13 cellular contexts compared by ENCODE assay signal in the genomic region with DNA sequence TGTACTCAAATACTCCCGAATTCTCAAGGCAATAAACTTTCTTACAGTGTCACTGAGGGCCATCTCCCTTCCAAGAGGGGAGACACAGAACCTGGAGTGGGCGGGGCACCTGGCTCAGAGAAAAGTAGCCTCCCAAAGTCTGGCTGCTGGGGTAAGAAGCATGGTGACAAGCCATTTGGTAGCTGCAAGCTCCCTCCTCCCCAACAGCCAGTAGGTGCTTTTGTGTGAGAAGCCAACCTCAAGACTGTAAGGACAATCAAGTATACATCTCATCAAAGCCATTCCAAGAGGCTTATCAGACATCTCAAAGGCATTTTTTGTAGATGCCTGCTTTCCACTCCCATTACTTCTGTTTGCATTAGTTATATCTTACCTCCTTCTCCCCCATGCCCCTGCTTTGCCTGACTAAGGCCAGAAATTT. TPM values are rescaled to one million over a fixed set of nuclear protein-coding genes. Genes with fewer than 3 reads are reported as not detected.
DNase-seq lines count a peak whose midpoint lies in the region; ATAC-seq and TF ChIP-seq lines count a peak whose summit lies in the region.
"Had no signal": no experiment of that assay in that cellular context is flagged by ENCODE, and none has a peak within 500 bp of the region (broad histone marks: within the 10 kb centered on the region; RNA-seq: fewer than 3 reads in every experiment).

No MANE protein-coding gene starts in this region.

- ATAC-seq in sciatic nerve (no peak), HG03521 (IDR thresholded peaks at IDR 0.05; ENCODE audit: unreplicated experiment) (no peak), GM18498 (IDR thresholded peaks at IDR 0.05; ENCODE audit: unreplicated experiment) (no peak), HG03432 (IDR thresholded peaks at IDR 0.05; ENCODE audit: unreplicated experiment) (no peak)
- no peak for ATAC-seq in naive thymus-derived CD4-positive, alpha-beta T cell

- no peak overlapping the region for H3K27ac Mint-ChIP-seq in Calu3 (ENCODE audit: unreplicated experiment)
- no peak overlapping the region for H3K27ac Mint-ChIP-seq in naive thymus-derived CD4-positive, alpha-beta T cell
- H3K27ac Mint-ChIP-seq: activated CD4-positive, alpha-beta T cell treated with anti-CD3 and anti-CD28 coated beads, Interleukin-2, amount 10 ng/mL, durations not matched to agents 24 days and 14 days had no signal

- H3K9ac ChIP-seq in iPS-20b (ENCODE audit: low read depth, low read length): 0 out of 2 replicates have a peak overlapping the region, but pooled peaks have one; percentile 14

- H3K9me3 Mint-ChIP-seq in Calu3 (ENCODE audit: low read depth, unreplicated experiment): no peaks in the 10 kb centered on the region
- no peaks in the 10 kb centered on the region for H3K9me3 Mint-ChIP-seq in naive thymus-derived CD4-positive, alpha-beta T cell
- H3K9me3 Mint-ChIP-seq: activated CD4-positive, alpha-beta T cell treated with anti-CD3 and anti-CD28 coated beads, Interleukin-2, amount 10 ng/mL, durations not matched to agents 24 days and 14 days; IgD-negative memory B cell had no signal

- DNase-seq in Calu3: no peak
- no peak for DNase-seq in ascending aorta (ENCODE audit: low spot score in 2 of 2)
- DNase-seq in sciatic nerve (ENCODE audit: low spot score): peak; percentile 61
- DNase-seq in naive thymus-derived CD4-positive, alpha-beta T cell: no peak
- DNase-seq: activated CD4-positive, alpha-beta T cell treated with anti-CD3 and anti-CD28 coated beads, Interleukin-2, amount 10 ng/mL, durations not matched to agents 24 days and 14 days; DND-41; substantia nigra had no signal

- H3K36me3 ChIP-seq in ascending aorta (no peaks in the 10 kb centered on the region), iPS-20b (ENCODE audit: insufficient read depth, low read depth, low read length) (no peaks in the 10 kb centered on the region)
- no peaks in the 10 kb centered on the region for H3K36me3 ChIP-seq in naive thymus-derived CD4-positive, alpha-beta T cell (ENCODE audit: control insufficient read depth in 2 of 3, insufficient read depth in 3 of 3, low read length in 3 of 3)

- no peaks in the 10 kb centered on the region for H3K27me3 Mint-ChIP-seq in Calu3 (ENCODE audit: unreplicated experiment)
- peaks cover 31 to 70% (median 33%) of the 10 kb centered on the region in 5 donors for H3K27me3 Mint-ChIP-seq in naive thymus-derived CD4-positive, alpha-beta T cell

- H3K4me3 ChIP-seq in ascending aorta: peak overlapping the region; percentile 65 to 80
- H3K4me3 ChIP-seq in iPS-20b (ENCODE audit: low read length): peak overlapping the region; percentile 87; the same call in 1 of the 2 replicates
- no peak overlapping the region for H3K4me3 ChIP-seq in naive thymus-derived CD4-positive, alpha-beta T cell (ENCODE audit: low read length)

- peaks cover 36% of the 10 kb centered on the region for H3K4me1 Mint-ChIP-seq in Calu3 (ENCODE audit: low read depth, unreplicated experiment)
- H3K4me1 Mint-ChIP-seq in naive thymus-derived CD4-positive, alpha-beta T cell: peaks cover 0 to 15% (median 4%) of the 10 kb centered on the region in 7 donors

- H3K4me1 ChIP-seq in ascending aorta (peaks cover 0 to 36% of the 10 kb centered on the region in 2 donors), iPS-20b (ENCODE audit: insufficient read depth, low read length) (peaks cover 37% of the 10 kb centered on the region)
- H3K4me1 ChIP-seq in naive thymus-derived CD4-positive, alpha-beta T cell (ENCODE audit: control insufficient read depth in 2 of 2, insufficient read depth in 2 of 2, low read length in 2 of 2): peaks cover 0 to 5% of the 10 kb centered on the region in 2 donors

- no TSS peak for BruUV-seq in Calu3 (replicated peaks; lab: Mats Ljungman, UMichigan)

- no peaks in the 10 kb centered on the region for H3K9me3 ChIP-seq in ascending aorta
- no peaks in the 10 kb centered on the region for H3K9me3 ChIP-seq in iPS-20b (ENCODE audit: insufficient read depth, low read depth, low read length)
- H3K9me3 ChIP-seq in naive thymus-derived CD4-positive, alpha-beta T cell (ENCODE audit: control insufficient read depth in 2 of 3, low read length in 3 of 3): no peaks in the 10 kb centered on the region

- peak overlapping the region; percentile 89 for H3K4me3 Mint-ChIP-seq in Calu3 (ENCODE audit: low read depth, unreplicated experiment)
- H3K4me3 Mint-ChIP-seq in naive thymus-derived CD4-positive, alpha-beta T cell: peak overlapping the region in 3 of 10 donors; percentile 6 to 56 (median 41)

- CTCF ChIA-PET in Calu3 (lab: Charles Lee): interaction anchor here (1.8 to 2.2 kb wide), 2 partner anchors 13 to 125 kb away, joined by 12 to 31 read pairs; no protein-coding TSS in a partner anchor
- CTCF ChIA-PET in naive thymus-derived CD4-positive, alpha-beta T cell (lab: Charles Lee): no interaction called here

- peaks cover 21% of the 10 kb centered on the region for H3K36me3 Mint-ChIP-seq in Calu3 (ENCODE audit: insufficient read depth, unreplicated experiment)
- no peaks in the 10 kb centered on the region for H3K36me3 Mint-ChIP-seq in naive thymus-derived CD4-positive, alpha-beta T cell

- TF ChIP-seq CTCF in Calu3 (IDR thresholded peaks at IDR 0.05; ENCODE audit: unreplicated experiment): no peak
- TF ChIP-seq CTCF in ascending aorta (IDR thresholded peaks at IDR 0.05): no peak

- intact Hi-C loops in Calu3 (cut with micrococcal nuclease; ENCODE audit: unreplicated experiment) (loop anchor here (5.0 to 10.0 kb wide), 2 partner anchors 209 to 576 kb away; a partner anchor contains a TSS), ascending aorta (cut with DNase I) (loop anchor here (1.0 to 5.0 kb wide), 2 partner anchors 24 to 99 kb away; no protein-coding TSS in a partner anchor), sciatic nerve (cut with DNase I) (no loop called here)
- intact Hi-C loops in naive thymus-derived CD4-positive, alpha-beta T cell (cut with micrococcal nuclease): no loop called here

- H3K27ac ChIP-seq in ascending aorta (peak overlapping the region; percentile 77 to 85), iPS-20b (ENCODE audit: low read length) (no peak overlapping the region)
- H3K27ac ChIP-seq in naive thymus-derived CD4-positive, alpha-beta T cell (ENCODE audit: low read depth, low read length): no peak overlapping the region

- POLR2A ChIA-PET in naive thymus-derived CD4-positive, alpha-beta T cell (lab: Charles Lee): no interaction called here

- H3K27me3 ChIP-seq in ascending aorta: no peaks in the 10 kb centered on the region
- H3K27me3 ChIP-seq in iPS-20b (ENCODE audit: insufficient read depth, low read length): peaks cover 34% of the 10 kb centered on the region
- peaks cover 4 to 19% of the 10 kb centered on the region in 2 donors for H3K27me3 ChIP-seq in naive thymus-derived CD4-positive, alpha-beta T cell (ENCODE audit: control insufficient read depth in 2 of 2, insufficient read depth in 2 of 2, low read length in 2 of 2)

RNA-seq across cellular contexts. Expression of a gene that starts 1.4 kb away (rescaled TPM):
- total RNA-seq in Calu3 (2022) (9.5 and 12.4 TPM in 2 replicates), ascending aorta (33.6 TPM), sciatic nerve (151 TPM)
- 1 to 10 TPM in 4 of 5 experiments, not detected in 1; 1.0 to 6.3 (median 5.8) TPM for total RNA-seq in naive thymus-derived CD4-positive, alpha-beta T cell
- polyA plus RNA-seq in naive thymus-derived CD4-positive, alpha-beta T cell: not detected
- total RNA-seq: activated CD4-positive, alpha-beta T cell treated with anti-CD3 and anti-CD28 coated beads, Interleukin-2, amount 10 ng/mL, durations not matched to agents 24 days and 14 days had no signal

RNA-seq across cellular contexts. Expression of a gene that starts 59.0 kb away (rescaled TPM):
- total RNA-seq in Calu3 (2022): not detected in 2 replicates
- 0.96 TPM for total RNA-seq in ascending aorta
- total RNA-seq in sciatic nerve: not detected
- not detected for total RNA-seq in naive thymus-derived CD4-positive, alpha-beta T cell
- polyA plus RNA-seq in naive thymus-derived CD4-positive, alpha-beta T cell: not detected
- total RNA-seq: activated CD4-positive, alpha-beta T cell treated with anti-CD3 and anti-CD28 coated beads, Interleukin-2, amount 10 ng/mL, durations not matched to agents 24 days and 14 days; pulmonary artery endothelial cell had no signal
- polyA plus RNA-seq: IgD-negative memory B cell had no signal

Comparison
In these comparisons a context has a peak if more than half of its experiments do, and no peak if none do; other contexts are left out.
1. H3K27ac ChIP-seq: peak in ascending aorta (2 of 2); none in iPS-20b (single experiment) and naive thymus-derived CD4-positive, alpha-beta T cell (single experiment).
2. intact Hi-C loops: an anchor here in Calu3 (5.0 to 10.0 kb wide) and ascending aorta (1.0 to 5.0 kb wide); none called in sciatic nerve and naive thymus-derived CD4-positive, alpha-beta T cell.